22 cellular contexts compared by ENCODE assay signal in genomic region chr17:63967953-63968352, GRCh38. TPM values are rescaled to one million over a fixed set of nuclear protein-coding genes. Genes with fewer than 3 reads are reported as not detected.
DNase-seq lines count a peak whose midpoint lies in the region; ATAC-seq, FAIRE-seq and TF ChIP-seq lines count a peak whose summit lies in the region.
"Had no signal": no experiment of that assay in that cellular context is flagged by ENCODE, and none has a peak within 500 bp of the region (broad histone marks: within the 10 kb centered on the region; RNA-seq: fewer than 3 reads in every experiment).

No MANE protein-coding gene starts in this region.

- TF ChIP-seq EP300 in GM12878 (IDR thresholded peaks at IDR 0.05; ENCODE audit: borderline replicate concordance in 1 of 2, control insufficient read depth in 1 of 2, low read depth in 2 of 2, low read length in 2 of 2): no peak

- POLR2A ChIA-PET in activated CD8-positive, alpha-beta T cell treated with anti-CD3 and anti-CD28 coated beads for 36 hours (lab: Charles Lee): interaction anchor here (1.1 to 1.4 kb wide), 2 partner anchors 12 to 21 kb away, joined by 3 to 4 read pairs; no protein-coding TSS in a partner anchor
- POLR2A ChIA-PET in activated CD8-positive, alpha-beta T cell treated with anti-CD3 and anti-CD28 coated beads, Interleukin-2, amount 10 ng/mL, durations not matched to agents 7 days and 5 days (lab: Charles Lee): no interaction called here
- POLR2A ChIA-PET in GM12878 (lab: Charles Lee): interaction anchor here (0.6 kb wide), 3 partner anchors 14 to 1187 kb away, joined by 3 to 5 read pairs (median 3); no protein-coding TSS in a partner anchor

- no peaks in the 10 kb centered on the region for H3K36me3 ChIP-seq in GM12878 (ENCODE audit: control insufficient read depth in 2 of 2, insufficient read depth in 2 of 2, low read length in 1 of 2)
- H3K36me3 ChIP-seq: breast epithelium, lower lobe of right lung, SJSA1, upper lobe of right lung had no signal

- no peaks in the 10 kb centered on the region for H3K27me3 Mint-ChIP-seq in activated CD8-positive, alpha-beta T cell treated with anti-CD3 and anti-CD28 coated beads for 36 hours
- peaks cover 5% of the 10 kb centered on the region for H3K27me3 Mint-ChIP-seq in activated CD8-positive, alpha-beta T cell treated with anti-CD3 and anti-CD28 coated beads, Interleukin-2, amount 10 ng/mL, durations not matched to agents 7 days and 5 days (ENCODE audit: low read depth)

- no peak for TF ChIP-seq CTCF in activated CD8-positive, alpha-beta T cell treated with anti-CD3 and anti-CD28 coated beads for 36 hours (IDR thresholded peaks at IDR 0.05)
- no peak for TF ChIP-seq CTCF in GM12878 (IDR thresholded peaks at IDR 0.05 in 2 of 3, conservative IDR thresholded peaks at IDR 0.05 in 1 of 3; ENCODE audit: control insufficient read depth in 2 of 3, extremely low read depth in 1 of 3, insufficient read depth in 1 of 3, low read depth in 3 of 3, low read length in 3 of 3)

- H4K20me1 ChIP-seq in GM12878 (ENCODE audit: control insufficient read depth, insufficient read depth): no peaks in the 10 kb centered on the region

- no peak overlapping the region for H3K4me3 Mint-ChIP-seq in activated CD8-positive, alpha-beta T cell treated with anti-CD3 and anti-CD28 coated beads for 36 hours
- no peak overlapping the region for H3K4me3 Mint-ChIP-seq in activated CD8-positive, alpha-beta T cell treated with anti-CD3 and anti-CD28 coated beads, Interleukin-2, amount 10 ng/mL, durations not matched to agents 7 days and 5 days
- H3K4me3 Mint-ChIP-seq: CD14-positive monocyte; T-helper 2 cell treated with Interferon-gamma antibody and Interleukin-4, amounts not matched to agents 5 μg/mL and 100 μg/mL, for 36 hours had no signal

- H3K4me3 ChIP-seq in GM12878: no peak overlapping the region
- H3K4me3 ChIP-seq: breast epithelium, lower lobe of right lung, SJSA1, upper lobe of right lung had no signal

- RAD21 ChIA-PET in GM12878 (lab: Charles Lee; ENCODE audit: unreplicated experiment): interaction anchor here (1.5 kb wide), 1 partner anchor 49 kb away, joined by 3 read pairs; no protein-coding TSS in a partner anchor

- FAIRE-seq in GM12878 (lab: Jason Lieb, UNC): no peak
- FAIRE-seq: islet of Langerhans had no signal

- no peak overlapping the region for H3K9ac ChIP-seq in GM12878 (ENCODE audit: control insufficient read depth, insufficient read depth, low read length)

- ATAC-seq in activated CD8-positive, alpha-beta T cell treated with anti-CD3 and anti-CD28 coated beads for 36 hours: peak; percentile 17
- ATAC-seq in activated CD8-positive, alpha-beta T cell treated with anti-CD3 and anti-CD28 coated beads, Interleukin-2, amount 10 ng/mL, durations not matched to agents 7 days and 5 days: no peak
- no peak for ATAC-seq in GM12878
- ATAC-seq: lower lobe of right lung, upper lobe of right lung had no signal

- no peak for TF ChIP-seq POLR2A in GM12878 (IDR thresholded peaks at IDR 0.05; ENCODE audit: low read depth, low read length)

- CTCF ChIA-PET in activated CD8-positive, alpha-beta T cell treated with anti-CD3 and anti-CD28 coated beads for 36 hours (lab: Charles Lee): interaction anchor here (0.8 to 2.7 kb wide), 9 partner anchors 11 to 166 kb away, joined by 3 to 15 read pairs (median 4); no protein-coding TSS in a partner anchor
- CTCF ChIA-PET in activated CD8-positive, alpha-beta T cell treated with anti-CD3 and anti-CD28 coated beads, Interleukin-2, amount 10 ng/mL, durations not matched to agents 7 days and 5 days (lab: Charles Lee): interaction anchor here (1.2 to 3.7 kb wide), 10 partner anchors 13 to 166 kb away, joined by 3 to 17 read pairs (median 4); no protein-coding TSS in a partner anchor
- CTCF ChIA-PET in GM12878 (lab: Yijun Ruan, JAX): interaction anchor here (1.2 to 1.5 kb wide), 3 partner anchors 11 to 61 kb away, joined by 3 to 5 read pairs (median 3); no protein-coding TSS in a partner anchor

- no peak overlapping the region for H3K27ac Mint-ChIP-seq in activated CD8-positive, alpha-beta T cell treated with anti-CD3 and anti-CD28 coated beads for 36 hours
- H3K27ac Mint-ChIP-seq in activated CD8-positive, alpha-beta T cell treated with anti-CD3 and anti-CD28 coated beads, Interleukin-2, amount 10 ng/mL, durations not matched to agents 7 days and 5 days: no peak overlapping the region
- H3K27ac Mint-ChIP-seq: T-helper 2 cell treated with Interferon-gamma antibody and Interleukin-4, amounts not matched to agents 5 μg/mL and 100 μg/mL, for 36 hours had no signal

- 62% methylated on average over 19 of the region's 19 CpGs for WGBS in GM12878 (ENCODE audit: insufficient coverage, insufficient replicate concordance, low lambda C conversion rate, missing lambda C conversion rate)

- no peaks in the 10 kb centered on the region for H3K9me3 Mint-ChIP-seq in activated CD8-positive, alpha-beta T cell treated with anti-CD3 and anti-CD28 coated beads for 36 hours
- H3K9me3 Mint-ChIP-seq in activated CD8-positive, alpha-beta T cell treated with anti-CD3 and anti-CD28 coated beads, Interleukin-2, amount 10 ng/mL, durations not matched to agents 7 days and 5 days (ENCODE audit: insufficient read depth): no peaks in the 10 kb centered on the region
- H3K9me3 Mint-ChIP-seq: T-helper 2 cell treated with Interferon-gamma antibody and Interleukin-4, amounts not matched to agents 5 μg/mL and 100 μg/mL, for 36 hours had no signal

- H3K27me3 ChIP-seq in GM12878 (replicated peaks in 1 of 2; ENCODE audit: control insufficient read depth in 2 of 2, insufficient read depth in 2 of 2, low read length in 1 of 2): no peaks in the 10 kb centered on the region
- H3K27me3 ChIP-seq: breast epithelium, upper lobe of right lung had no signal

- no TSS peak for BruUV-seq in GM12878 (replicated peaks; lab: Mats Ljungman, UMichigan)

- DNase-seq in activated CD8-positive, alpha-beta T cell treated with anti-CD3 and anti-CD28 coated beads for 36 hours: peak; percentile 52
- no peak for DNase-seq in activated CD8-positive, alpha-beta T cell treated with anti-CD3 and anti-CD28 coated beads, Interleukin-2, amount 10 ng/mL, durations not matched to agents 7 days and 5 days
- DNase-seq in H4 (ENCODE audit: low spot score) (peak; percentile 51), GM12878 (ENCODE audit: low read depth, low spot score) (no peak), OCI-M2 (lab: John Stamatoyannopoulos, UW; ENCODE audit: unreplicated experiment) (no peak), NCI-H1105 (lab: John Stamatoyannopoulos, UW) (no peak)
- DNase-seq: activated CD8-positive, alpha-beta memory T cell treated with anti-CD3 and anti-CD28 coated beads, Interleukin-2, amount 50 U/mL, for 48 hours; Kasumi-1; lower lobe of right lung; NCI-H1436; NCI-H2171; NCI-H748 treated with DMSO at 0.1 percent for 48 hours; nucleus accumbens; OCI-M1; retina; upper lobe of right lung had no signal

- H3K4me2 ChIP-seq in GM12878 (ENCODE audit: control insufficient read depth, insufficient read depth): no peak overlapping the region

- peaks cover 12% of the 10 kb centered on the region for H3K4me1 ChIP-seq in GM12878 (ENCODE audit: control insufficient read depth, insufficient read depth, low read length)
- H3K4me1 ChIP-seq: breast epithelium, SJSA1, upper lobe of right lung had no signal

- no peaks in the 10 kb centered on the region for H3K79me2 ChIP-seq in GM12878 (ENCODE audit: control insufficient read depth, insufficient read depth, low read length)

- no peak for TF ChIP-seq RAD21 in GM12878 (IDR thresholded peaks at IDR 0.05; ENCODE audit: insufficient read depth, low read depth, low read length)

- H3K9me3 ChIP-seq in GM12878 (replicated peaks; ENCODE audit: control insufficient read depth, insufficient read depth, low read length): no peaks in the 10 kb centered on the region; the same call in 2 of the 3 replicates
- H3K9me3 ChIP-seq: breast epithelium, lower lobe of right lung, SJSA1, upper lobe of right lung had no signal

- no peak overlapping the region for H3K27ac ChIP-seq in GM12878 (ENCODE audit: control insufficient read depth, insufficient read depth)
- H3K27ac ChIP-seq: breast epithelium, lower lobe of right lung, SJSA1, upper lobe of right lung had no signal

- SMC1A ChIA-PET in GM12878 (lab: Charles Lee; ENCODE audit: uncharacterized antibody, unreplicated experiment): interaction anchor here (1.2 to 1.9 kb wide), 2 partner anchors 18 to 49 kb away, joined by 3 to 5 read pairs; partner anchors contain the start of gene GH1

- in situ Hi-C loops in GM12878 (cut with MboI): no loop called here

- intact Hi-C loops in activated CD8-positive, alpha-beta T cell treated with anti-CD3 and anti-CD28 coated beads for 36 hours (cut with micrococcal nuclease): no loop called here
- intact Hi-C loops in GM12878 (cut with micrococcal nuclease; ENCODE audit: unreplicated experiment): no loop called here

- H2AFZ ChIP-seq in GM12878 (ENCODE audit: control insufficient read depth, low read depth, low read length): no peak overlapping the region

- peaks cover 18% of the 10 kb centered on the region for H3K4me1 Mint-ChIP-seq in activated CD8-positive, alpha-beta T cell treated with anti-CD3 and anti-CD28 coated beads for 36 hours (ENCODE audit: low read depth)
- peaks cover 21% of the 10 kb centered on the region for H3K4me1 Mint-ChIP-seq in activated CD8-positive, alpha-beta T cell treated with anti-CD3 and anti-CD28 coated beads, Interleukin-2, amount 10 ng/mL, durations not matched to agents 7 days and 5 days (ENCODE audit: low read depth)

- H3K36me3 Mint-ChIP-seq in activated CD8-positive, alpha-beta T cell treated with anti-CD3 and anti-CD28 coated beads for 36 hours (ENCODE audit: low read depth): no peaks in the 10 kb centered on the region
- H3K36me3 Mint-ChIP-seq in activated CD8-positive, alpha-beta T cell treated with anti-CD3 and anti-CD28 coated beads, Interleukin-2, amount 10 ng/mL, durations not matched to agents 7 days and 5 days (ENCODE audit: low read depth): no peaks in the 10 kb centered on the region
- H3K36me3 Mint-ChIP-seq: CD14-positive monocyte had no signal

RNA-seq across cellular contexts. Expression of gene SCN4A, which starts 4.8 kb away (rescaled TPM):
- total RNA-seq in activated CD8-positive, alpha-beta T cell treated with anti-CD3 and anti-CD28 coated beads for 36 hours: under 1 TPM; 0.20 to 0.23 TPM
- total RNA-seq in activated CD8-positive, alpha-beta T cell treated with anti-CD3 and anti-CD28 coated beads, Interleukin-2, amount 10 ng/mL, durations not matched to agents 7 days and 5 days: not detected
- 0.02 TPM in 2 replicates for total RNA-seq in H4 (2014; rRNA removed; shearing (Covaris generic))
- 0.17 and 0.25 TPM in 2 replicates for total RNA-seq in GM12878 (2013; cell fraction: nucleolus; rRNA removed)
- total RNA-seq in GM12878 (2014; rRNA removed) (0.05 and 0.06 TPM in 2 replicates), GM12878 (2014; rRNA removed; fragmentation: Illumina TruSeq; extraction: Trizol) (under 0.01 and 0.14 TPM in 2 replicates), GM12878 (2021) (0.03 and 0.08 TPM in 2 replicates)
- polyA plus RNA-seq in GM12878 (2011; ENCODE audit: low read depth): 0.05 TPM
- polyA plus RNA-seq in GM12878 (2011; rRNA removed) (0.12 and 0.15 TPM in 2 replicates), GM12878 (2014; fragmentation: Illumina TruSeq; extraction: Trizol) (0.06 and 0.11 TPM in 2 replicates), GM12878 (2014; fragmentation: Nextera tagmentation; extraction: Ambion mirVana) (not detected), GM12878 (2014; rRNA removed) (0.05 and 0.08 TPM in 2 replicates), GM12878 (2016; fragmentation: Nextera tagmentation; extraction: Ambion mirVana) (not detected)
- polyA plus RNA-seq in GM12878 (2011; cell fraction: cytosol; rRNA removed): 0.20 and 0.22 TPM in 2 replicates
- polyA plus RNA-seq in GM12878 (2011; cell fraction: nucleus; rRNA removed): 0.56 and 0.69 TPM in 2 replicates
- 0.12 and 0.13 TPM in 2 replicates for polyA plus RNA-seq in GM12878 (2012)
- polyA minus RNA-seq in GM12878 (2011; rRNA and poly(A)+ RNA removed): 0.66 and 0.77 TPM in 2 replicates
- polyA minus RNA-seq in GM12878 (2011; cell fraction: cytosol; rRNA and poly(A)+ RNA removed): 0.53 TPM in 1 of 2 replicates, not detected in the other
- polyA minus RNA-seq in GM12878 (2011; cell fraction: nucleus; rRNA and poly(A)+ RNA removed): 0.38 and 0.60 TPM in 2 replicates
- total RNA-seq: SJSA1, upper lobe of right lung had no signal
- polyA plus RNA-seq: CD14-positive monocyte had no signal

RNA-seq across cellular contexts. Expression of gene PRR29, which starts 30.2 kb away (rescaled TPM):
- total RNA-seq in activated CD8-positive, alpha-beta T cell treated with anti-CD3 and anti-CD28 coated beads for 36 hours: 1 to 10 TPM in 1 of 2 experiments, under 1 TPM in 1; 0.74 to 2.5 TPM
- 1 to 10 TPM in 1 of 2 experiments, under 1 TPM in 1; 0.97 to 1.3 TPM for total RNA-seq in activated CD8-positive, alpha-beta T cell treated with anti-CD3 and anti-CD28 coated beads, Interleukin-2, amount 10 ng/mL, durations not matched to agents 7 days and 5 days
- total RNA-seq in H4 (2014; rRNA removed; shearing (Covaris generic)): 0.27 and 2.3 TPM in 2 replicates
- not detected in 2 replicates for total RNA-seq in GM12878 (2013; cell fraction: nucleolus; rRNA removed)
- total RNA-seq in GM12878 (2014; rRNA removed) (0.22 TPM in 1 of 2 replicates, not detected in the other), GM12878 (2014; rRNA removed; fragmentation: Illumina TruSeq; extraction: Trizol) (not detected in 2 replicates), GM12878 (2021) (0.26 TPM in 1 of 2 replicates, not detected in the other)
- polyA plus RNA-seq in GM12878 (2011; ENCODE audit: low read depth): 0.54 TPM
- polyA plus RNA-seq in GM12878 (2011; rRNA removed) (0.04 and 0.18 TPM in 2 replicates), GM12878 (2014; fragmentation: Illumina TruSeq; extraction: Trizol) (0.01 TPM in 1 of 2 replicates, not detected in the other), GM12878 (2014; fragmentation: Nextera tagmentation; extraction: Ambion mirVana) (under 1 TPM; 0.06 to 0.15 TPM), GM12878 (2014; rRNA removed) (0.08 TPM in 1 of 2 replicates, not detected in the other), GM12878 (2016; fragmentation: Nextera tagmentation; extraction: Ambion mirVana) (1 to 10 TPM; 1.7 to 2.4 TPM)
- polyA plus RNA-seq in GM12878 (2011; cell fraction: cytosol; rRNA removed): 0.12 and 0.37 TPM in 2 replicates
- polyA plus RNA-seq in GM12878 (2011; cell fraction: nucleus; rRNA removed): 1.1 and 1.5 TPM in 2 replicates
- 0.86 and 1.4 TPM in 2 replicates for polyA plus RNA-seq in GM12878 (2012)
- 0.15 TPM in 1 of 2 replicates, not detected in the other for polyA minus RNA-seq in GM12878 (2011; rRNA and poly(A)+ RNA removed)
- not detected in 2 replicates for polyA minus RNA-seq in GM12878 (2011; cell fraction: cytosol; rRNA and poly(A)+ RNA removed)
- 0.10 and 0.12 TPM in 2 replicates for polyA minus RNA-seq in GM12878 (2011; cell fraction: nucleus; rRNA and poly(A)+ RNA removed)

RNA-seq across cellular contexts. Expression of gene CD79B, which starts 35.8 kb away (rescaled TPM):
- total RNA-seq in activated CD8-positive, alpha-beta T cell treated with anti-CD3 and anti-CD28 coated beads for 36 hours: 10 to 100 TPM; 28.4 to 31.6 TPM
- 10 to 100 TPM; 21.7 to 22.5 TPM for total RNA-seq in activated CD8-positive, alpha-beta T cell treated with anti-CD3 and anti-CD28 coated beads, Interleukin-2, amount 10 ng/mL, durations not matched to agents 7 days and 5 days
- 1.1 TPM in 1 of 2 replicates, not detected in the other for total RNA-seq in H4 (2014; rRNA removed; shearing (Covaris generic))
- 85.7 and 88.0 TPM in 2 replicates for total RNA-seq in GM12878 (2013; cell fraction: nucleolus; rRNA removed)
- 95.9 and 99.0 TPM in 2 replicates for total RNA-seq in GM12878 (2014; rRNA removed)
- 59.0 and 63.4 TPM in 2 replicates for total RNA-seq in GM12878 (2014; rRNA removed; fragmentation: Illumina TruSeq; extraction: Trizol)
- 102 and 113 TPM in 2 replicates for total RNA-seq in GM12878 (2021)
- 31.4 TPM for polyA plus RNA-seq in GM12878 (2011; ENCODE audit: low read depth)
- 82.8 and 148 TPM in 2 replicates for polyA plus RNA-seq in GM12878 (2011; rRNA removed)
- 165 and 226 TPM in 2 replicates for polyA plus RNA-seq in GM12878 (2011; cell fraction: cytosol; rRNA removed)
- 146 and 158 TPM in 2 replicates for polyA plus RNA-seq in GM12878 (2011; cell fraction: nucleus; rRNA removed)
- 69.4 and 81.8 TPM in 2 replicates for polyA plus RNA-seq in GM12878 (2012)
- polyA plus RNA-seq in GM12878 (2014; fragmentation: Illumina TruSeq; extraction: Trizol): 52.1 and 60.2 TPM in 2 replicates
- polyA plus RNA-seq in GM12878 (2014; fragmentation: Nextera tagmentation; extraction: Ambion mirVana): 10 to 100 TPM; 17.5 to 48.8 TPM
- 91.4 and 98.4 TPM in 2 replicates for polyA plus RNA-seq in GM12878 (2014; rRNA removed)
- 10 to 100 TPM; 77.5 to 80.6 TPM for polyA plus RNA-seq in GM12878 (2016; fragmentation: Nextera tagmentation; extraction: Ambion mirVana)
- 126 and 145 TPM in 2 replicates for polyA minus RNA-seq in GM12878 (2011; rRNA and poly(A)+ RNA removed)
- 27.8 and 33.7 TPM in 2 replicates for polyA minus RNA-seq in GM12878 (2011; cell fraction: cytosol; rRNA and poly(A)+ RNA removed)
- polyA minus RNA-seq in GM12878 (2011; cell fraction: nucleus; rRNA and poly(A)+ RNA removed): 86.2 and 114 TPM in 2 replicates
- total RNA-seq: SJSA1 had no signal

RNA-seq across cellular contexts. Expression of gene GH1, which starts 49.3 kb away (rescaled TPM):
- not detected for total RNA-seq in activated CD8-positive, alpha-beta T cell treated with anti-CD3 and anti-CD28 coated beads for 36 hours
- total RNA-seq in activated CD8-positive, alpha-beta T cell treated with anti-CD3 and anti-CD28 coated beads, Interleukin-2, amount 10 ng/mL, durations not matched to agents 7 days and 5 days: not detected
- not detected in 2 replicates for total RNA-seq in H4 (2014; rRNA removed; shearing (Covaris generic))
- total RNA-seq in GM12878 (2013; cell fraction: nucleolus; rRNA removed): 1.2 TPM in 1 of 2 replicates, not detected in the other
- total RNA-seq in GM12878 (2014; rRNA removed): not detected in 2 replicates
- total RNA-seq in GM12878 (2014; rRNA removed; fragmentation: Illumina TruSeq; extraction: Trizol): not detected in 2 replicates
- total RNA-seq in GM12878 (2021): not detected in 2 replicates
- polyA plus RNA-seq in GM12878 (2011; ENCODE audit: low read depth): not detected
- polyA plus RNA-seq in GM12878 (2011; rRNA removed): 0.27 and 0.42 TPM in 2 replicates
- not detected in 2 replicates for polyA plus RNA-seq in GM12878 (2011; cell fraction: cytosol; rRNA removed)
- polyA plus RNA-seq in GM12878 (2011; cell fraction: nucleus; rRNA removed): 0.50 and 0.72 TPM in 2 replicates
- polyA plus RNA-seq in GM12878 (2012): 1.0 and 1.2 TPM in 2 replicates
- not detected in 2 replicates for polyA plus RNA-seq in GM12878 (2014; fragmentation: Illumina TruSeq; extraction: Trizol)
- polyA plus RNA-seq in GM12878 (2014; fragmentation: Nextera tagmentation; extraction: Ambion mirVana): under 1 TPM in 1 of 2 experiments, not detected in 1; 0.13 TPM
- polyA plus RNA-seq in GM12878 (2014; rRNA removed): not detected in 2 replicates
- polyA plus RNA-seq in GM12878 (2016; fragmentation: Nextera tagmentation; extraction: Ambion mirVana): not detected
- polyA minus RNA-seq in GM12878 (2011; rRNA and poly(A)+ RNA removed): not detected in 2 replicates
- not detected in 2 replicates for polyA minus RNA-seq in GM12878 (2011; cell fraction: cytosol; rRNA and poly(A)+ RNA removed)
- not detected in 2 replicates for polyA minus RNA-seq in GM12878 (2011; cell fraction: nucleus; rRNA and poly(A)+ RNA removed)
- total RNA-seq: breast epithelium, lower lobe of right lung, SJSA1, upper lobe of right lung had no signal
- polyA plus RNA-seq: adipose tissue, CD14-positive monocyte had no signal

RNA-seq across cellular contexts. Expression of gene ICAM2, which starts 52.5 kb away (rescaled TPM):
- 10 to 100 TPM; 53.3 to 53.7 TPM for total RNA-seq in activated CD8-positive, alpha-beta T cell treated with anti-CD3 and anti-CD28 coated beads for 36 hours
- total RNA-seq in activated CD8-positive, alpha-beta T cell treated with anti-CD3 and anti-CD28 coated beads, Interleukin-2, amount 10 ng/mL, durations not matched to agents 7 days and 5 days: 10 to 100 TPM; 48.4 to 51.3 TPM
- 0.14 TPM in 1 of 2 replicates, not detected in the other for total RNA-seq in H4 (2014; rRNA removed; shearing (Covaris generic))
- 74.8 and 80.2 TPM in 2 replicates for total RNA-seq in GM12878 (2013; cell fraction: nucleolus; rRNA removed)
- 60.7 and 62.8 TPM in 2 replicates for total RNA-seq in GM12878 (2014; rRNA removed)
- 39.2 and 40.8 TPM in 2 replicates for total RNA-seq in GM12878 (2014; rRNA removed; fragmentation: Illumina TruSeq; extraction: Trizol)
- 37.4 and 42.7 TPM in 2 replicates for total RNA-seq in GM12878 (2021)
- polyA plus RNA-seq in GM12878 (2011; ENCODE audit: low read depth): 31.8 TPM
- polyA plus RNA-seq in GM12878 (2011; rRNA removed): 53.7 and 108 TPM in 2 replicates
- polyA plus RNA-seq in GM12878 (2011; cell fraction: cytosol; rRNA removed): 170 and 179 TPM in 2 replicates
- polyA plus RNA-seq in GM12878 (2011; cell fraction: nucleus; rRNA removed): 67.6 and 85.3 TPM in 2 replicates
- 38.9 and 53.9 TPM in 2 replicates for polyA plus RNA-seq in GM12878 (2012)
- 34.5 and 55.5 TPM in 2 replicates for polyA plus RNA-seq in GM12878 (2014; fragmentation: Illumina TruSeq; extraction: Trizol)
- 10 to 100 TPM; 23.6 to 27.7 TPM for polyA plus RNA-seq in GM12878 (2014; fragmentation: Nextera tagmentation; extraction: Ambion mirVana)
- polyA plus RNA-seq in GM12878 (2014; rRNA removed): 61.4 and 66.7 TPM in 2 replicates
- polyA plus RNA-seq in GM12878 (2016; fragmentation: Nextera tagmentation; extraction: Ambion mirVana): 10 to 100 TPM; 69.8 to 70.2 TPM
- 109 and 137 TPM in 2 replicates for polyA minus RNA-seq in GM12878 (2011; rRNA and poly(A)+ RNA removed)
- 37.4 and 38.6 TPM in 2 replicates for polyA minus RNA-seq in GM12878 (2011; cell fraction: cytosol; rRNA and poly(A)+ RNA removed)
- 14.5 and 23.2 TPM in 2 replicates for polyA minus RNA-seq in GM12878 (2011; cell fraction: nucleus; rRNA and poly(A)+ RNA removed)

Comparison
In these comparisons a context has a peak if more than half of its experiments do, and no peak if none do; other contexts are left out.
1. DNase-seq: peak in activated CD8-positive, alpha-beta T cell treated with anti-CD3 and anti-CD28 coated beads for 36 hours (single experiment) and H4 (single experiment); none in activated CD8-positive, alpha-beta T cell treated with anti-CD3 and anti-CD28 coated beads, Interleukin-2, amount 10 ng/mL, durations not matched to agents 7 days and 5 days (single experiment), GM12878 (single experiment), OCI-M2 (single experiment) and NCI-H1105 (single experiment).
2. RNA of gene CD79B, which starts 35.8 kb away (total RNA-seq): 59.0 to 113 TPM in GM12878, 28.4 to 31.6 TPM in activated CD8-positive, alpha-beta T cell treated with anti-CD3 and anti-CD28 coated beads for 36 hours and 21.7 to 22.5 TPM in activated CD8-positive, alpha-beta T cell treated with anti-CD3 and anti-CD28 coated beads, Interleukin-2, amount 10 ng/mL, durations not matched to agents 7 days and 5 days; 1.1 TPM in H4; every median in the first group is over 10 times any median in the second.